In genomic region chr1:153536618-153537375, GRCh38 we compare ENCODE assay signal across 7 cellular contexts. TPM values are rescaled to one million over a fixed set of nuclear protein-coding genes. Genes with fewer than 3 reads are reported as not detected.
A peak's percentile ranks its signal among the peaks of the same experiment; 100 is the strongest.
DNase-seq lines count a peak whose midpoint lies in the region; FAIRE-seq and TF ChIP-seq lines count a peak whose summit lies in the region.
"Had no signal": no experiment of that assay in that cellular context is flagged by ENCODE, and none has a peak within 500 bp of the region (broad histone marks: within the 10 kb centered on the region; RNA-seq: fewer than 3 reads in every experiment).

No MANE protein-coding gene starts in this region.

- no peaks in the 10 kb centered on the region for H3K9me3 ChIP-seq in OCI-LY7 (ENCODE audit: low read length)
- no peaks in the 10 kb centered on the region for H3K9me3 ChIP-seq in small intestine (ENCODE audit: control insufficient read depth, low read depth)

- H3K9me2 ChIP-seq in OCI-LY7 (ENCODE audit: insufficient read depth, low read length) = no peaks in the 10 kb centered on the region

- FAIRE-seq in small intestine (lab: Jason Lieb, UNC) = no peak

- H4K20me1 ChIP-seq in OCI-LY7 (ENCODE audit: insufficient read depth, low read length) = no peaks in the 10 kb centered on the region

- H3K79me2 ChIP-seq in OCI-LY7 (ENCODE audit: insufficient read depth, low read depth, low read length) = no peaks in the 10 kb centered on the region

- H3K4me3 ChIP-seq in OCI-LY7 (ENCODE audit: low read depth, low read length, poor library complexity, severe bottlenecking) (no peak overlapping the region), epithelial cell of esophagus (ENCODE audit: low read length) (peak overlapping the region; percentile 68), small intestine (ENCODE audit: low read depth in 1 of 2, low read length in 2 of 2) (peak overlapping the region in 1 of 2 donors; percentile 64)

- H3K27me3 ChIP-seq in small intestine (ENCODE audit: control insufficient read depth in 2 of 2, insufficient read depth in 2 of 2, low read length in 2 of 2) = no peaks in the 10 kb centered on the region

- TF ChIP-seq CTCF in OCI-LY7 (conservative IDR thresholded peaks at IDR 0.05; ENCODE audit: low read length) = no peak
- no peak for TF ChIP-seq CTCF in epithelial cell of esophagus (IDR thresholded peaks at IDR 0.05; ENCODE audit: insufficient read depth, low read depth, low read length, missing control alignments)
- no peak for TF ChIP-seq CTCF in GM13977 (IDR thresholded peaks at IDR 0.05; ENCODE audit: extremely low read depth, insufficient read depth, missing control alignments)

- in situ Hi-C loops in GM13977 (cut with MboI; ENCODE audit: low pct_unique_long_range_greater_than_20kb, low sequenced_read_pairs, unreplicated experiment) = no loop called here

- intact Hi-C loops in OCI-LY7 (cut with micrococcal nuclease; ENCODE audit: unreplicated experiment) = no loop called here

- DNase-seq in OCI-LY7 (ENCODE audit: low spot score) = no peak
- peak; percentile 69 for DNase-seq in epithelial cell of esophagus (ENCODE audit: low read depth)
- DNase-seq in small intestine = peak; percentile 83
- no peak for DNase-seq in GM13977 (ENCODE audit: low spot score)
- no peak for DNase-seq in NCI-H2107 (lab: John Stamatoyannopoulos, UW)
- DNase-seq in middle frontal gyrus (ENCODE audit: extremely low spot score, low spot score) = no peak

- no peaks in the 10 kb centered on the region for H3K36me3 ChIP-seq in OCI-LY7 (ENCODE audit: insufficient read depth, low read length)
- H3K36me3 ChIP-seq in small intestine (ENCODE audit: control insufficient read depth in 2 of 2, insufficient read depth in 2 of 2, low read length in 2 of 2) = no peaks in the 10 kb centered on the region

- WGBS in small intestine, 3 donors = 64 to 69% (median 66%) methylated on average over 10 of the region's 10 CpGs

- H3K4me1 ChIP-seq in OCI-LY7 (ENCODE audit: insufficient read depth, low read length, poor library complexity, severe bottlenecking) (no peaks in the 10 kb centered on the region), small intestine (ENCODE audit: control insufficient read depth in 2 of 2, insufficient read depth in 1 of 2, low read depth in 1 of 2, low read length in 1 of 2) (peaks cover 7 to 8% of the 10 kb centered on the region in 2 donors)

- no peak overlapping the region for H2AFZ ChIP-seq in OCI-LY7 (ENCODE audit: low read length)

- POLR2A ChIA-PET in OCI-LY7 (lab: Charles Lee) = no interaction called here

- H3K27ac ChIP-seq in OCI-LY7 (ENCODE audit: low read depth, low read length, poor library complexity, severe bottlenecking) (no peak overlapping the region), small intestine (ENCODE audit: low read depth in 1 of 2, low read length in 1 of 2) (peak overlapping the region; percentile 97 to 98)

- peak overlapping the region; percentile 48; the same call in 1 of the 2 replicates for H3K4me2 ChIP-seq in OCI-LY7 (ENCODE audit: low read length)

- no TSS peak for BruUV-seq in OCI-LY7 (replicated peaks; lab: Mats Ljungman, UMichigan)

- CTCF ChIA-PET in OCI-LY7 (lab: Charles Lee; ENCODE audit: unreplicated experiment) = no interaction called here

RNA-seq across cellular contexts. Expression of gene S100A6, which starts 1.0 kb away (rescaled TPM):
- total RNA-seq in OCI-LY7 (2014; rRNA removed; shearing (Covaris generic)) = not detected in 2 replicates
- total RNA-seq in OCI-LY7 (2022) = not detected in 2 replicates
- 1,000 to 10,000 TPM; 1,645 to 4,929 (median 2,330) TPM for polyA plus RNA-seq in small intestine

RNA-seq across cellular contexts. Expression of gene S100A5, which starts 3.9 kb away (rescaled TPM):
- not detected in 2 replicates for total RNA-seq in OCI-LY7 (2014; rRNA removed; shearing (Covaris generic))
- not detected in 2 replicates for total RNA-seq in OCI-LY7 (2022)
- polyA plus RNA-seq in small intestine = under 1 TPM in 1 of 3 donors, not detected in 2; 0.18 TPM
- total RNA-seq: pulmonary artery endothelial cell had no signal

RNA-seq across cellular contexts. Expression of gene S100A4, which starts 8.8 kb away (rescaled TPM):
- 1.6 and 3.6 TPM in 2 replicates for total RNA-seq in OCI-LY7 (2014; rRNA removed; shearing (Covaris generic))
- 0.53 and 1.9 TPM in 2 replicates for total RNA-seq in OCI-LY7 (2022)
- 100 to 1,000 TPM in 2 of 3 donors, 10 to 100 TPM in 1; 49.6 to 230 (median 108) TPM for polyA plus RNA-seq in small intestine

RNA-seq across cellular contexts. Expression of gene S100A3, which starts 12.3 kb away (rescaled TPM):
- not detected in 2 replicates for total RNA-seq in OCI-LY7 (2014; rRNA removed; shearing (Covaris generic))
- not detected in 2 replicates for total RNA-seq in OCI-LY7 (2022)
- polyA plus RNA-seq in small intestine = 1 to 10 TPM in 2 of 3 donors, not detected in 1; 2.1 to 4.3 TPM

RNA-seq across cellular contexts. Expression of gene S100A2, which starts 28.8 kb away (rescaled TPM):
- total RNA-seq in OCI-LY7 (2014; rRNA removed; shearing (Covaris generic)) = not detected in 2 replicates
- total RNA-seq in OCI-LY7 (2022) = 1.4 TPM in 1 of 2 replicates, not detected in the other
- 1 to 10 TPM; 3.6 to 9.8 (median 5.4) TPM for polyA plus RNA-seq in small intestine

Comparison
In these comparisons a context has a peak if more than half of its experiments do, and no peak if none do; other contexts are left out.
1. DNase-seq: peak in epithelial cell of esophagus (single experiment) and small intestine (single experiment); none in OCI-LY7 (single experiment), GM13977 (single experiment), NCI-H2107 (single experiment) and middle frontal gyrus (single experiment).